8 cellular contexts compared by ENCODE assay signal in the genomic region with DNA sequence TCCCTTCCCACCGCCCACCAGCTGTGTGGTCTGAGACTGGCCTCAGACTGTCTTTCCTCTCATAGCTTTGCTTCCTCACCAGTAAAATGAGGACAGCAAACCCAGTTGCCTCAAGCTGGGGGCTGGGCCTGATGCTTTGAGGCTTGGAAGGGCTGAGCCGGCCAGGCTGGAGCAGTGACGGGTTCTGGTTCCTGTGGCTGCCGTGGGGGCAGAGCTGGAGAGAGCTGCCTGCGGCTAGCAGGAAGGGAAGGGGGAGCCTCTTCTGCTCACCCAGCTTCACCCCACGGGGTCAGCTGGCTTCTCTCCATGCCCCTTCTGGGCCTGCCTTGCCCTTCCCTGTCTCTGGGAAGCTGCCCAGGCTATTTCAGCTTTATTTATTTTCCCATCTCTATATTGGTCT. TPM values are rescaled to one million over a fixed set of nuclear protein-coding genes. Genes with fewer than 3 reads are reported as not detected.
DNase-seq lines count a peak whose midpoint lies in the region; ATAC-seq and TF ChIP-seq lines count a peak whose summit lies in the region.

No MANE protein-coding gene starts in this region.

- ATAC-seq in T-helper 17 cell: peak; percentile 25
- ATAC-seq in GM21717 (IDR thresholded peaks at IDR 0.05; ENCODE audit: unreplicated experiment): no peak
- ATAC-seq in HG03135 (IDR thresholded peaks at IDR 0.05; ENCODE audit: unreplicated experiment): no peak

- no peaks in the 10 kb centered on the region for H3K9me3 ChIP-seq in CD8-positive, alpha-beta memory T cell (ENCODE audit: low read length)
- H3K9me3 ChIP-seq in T-helper 17 cell (ENCODE audit: control insufficient read depth, low read length, poor library complexity, severe bottlenecking) (no peaks in the 10 kb centered on the region), endodermal cell (ENCODE audit: control insufficient read depth, low read length) (no peaks in the 10 kb centered on the region)

- DNase-seq in CD8-positive, alpha-beta memory T cell: peak in 3 of 5 donors; percentile 36 to 65 (median 44)
- DNase-seq in T-helper 17 cell (no peak), endodermal cell (no peak), osteocyte (ENCODE audit: extremely low spot score, unreplicated experiment) (no peak), erythroblast (lab: John Stamatoyannopoulos, UW) (no peak)
- no peak for DNase-seq in effector CD8-positive, alpha-beta T cell (lab: John Stamatoyannopoulos, UW)

- H3K27me3 ChIP-seq in CD8-positive, alpha-beta memory T cell (ENCODE audit: insufficient read depth, low read length, poor library complexity, severe bottlenecking): no peaks in the 10 kb centered on the region
- no peaks in the 10 kb centered on the region for H3K27me3 ChIP-seq in endodermal cell (ENCODE audit: control insufficient read depth, insufficient read depth, low read length, poor library complexity, severe bottlenecking)

- no peaks in the 10 kb centered on the region for H3K9me3 Mint-ChIP-seq in CD8-positive, alpha-beta memory T cell
- H3K9me3 Mint-ChIP-seq in endodermal cell (no peaks in the 10 kb centered on the region), osteocyte (ENCODE audit: unreplicated experiment) (no peaks in the 10 kb centered on the region)

- POLR2A ChIA-PET in CD8-positive, alpha-beta memory T cell (lab: Charles Lee): interaction anchor here (0.9 to 2.3 kb wide), 3 partner anchors 12 to 23 kb away, joined by 3 to 10 read pairs (median 3); partner anchors contain the start of gene LASP1

- no peaks in the 10 kb centered on the region for H3K27me3 Mint-ChIP-seq in CD8-positive, alpha-beta memory T cell
- H3K27me3 Mint-ChIP-seq in T-helper 17 cell (no peaks in the 10 kb centered on the region), endodermal cell (ENCODE audit: insufficient read depth) (no peaks in the 10 kb centered on the region), osteocyte (ENCODE audit: unreplicated experiment) (no peaks in the 10 kb centered on the region)

- peaks cover 0 to 69% (median 9%) of the 10 kb centered on the region in 3 donors for H3K36me3 Mint-ChIP-seq in CD8-positive, alpha-beta memory T cell
- H3K36me3 Mint-ChIP-seq in T-helper 17 cell (ENCODE audit: low read depth): no peaks in the 10 kb centered on the region
- peaks cover 61% of the 10 kb centered on the region for H3K36me3 Mint-ChIP-seq in endodermal cell (ENCODE audit: low read depth)
- peaks cover 27% of the 10 kb centered on the region for H3K36me3 Mint-ChIP-seq in osteocyte (ENCODE audit: unreplicated experiment)

- WGBS in endodermal cell (ENCODE audit: insufficient coverage in 1 of 2, insufficient read length in 1 of 2), 2 experiments: 83 to 87% methylated on average over 3 to 6 of the region's 6 CpGs

- no peak for TF ChIP-seq POLR2A in erythroblast (IDR thresholded peaks at IDR 0.05; ENCODE audit: low read length)

- CTCF ChIA-PET in CD8-positive, alpha-beta memory T cell (lab: Charles Lee): interaction anchor here (0.7 to 1.2 kb wide), 4 partner anchors 10 to 260 kb away, joined by 3 to 5 read pairs (median 3); no protein-coding TSS in a partner anchor

- no peak overlapping the region for H3K27ac ChIP-seq in CD8-positive, alpha-beta memory T cell (ENCODE audit: low read depth, low read length)
- peak overlapping the region; percentile 58 for H3K27ac ChIP-seq in endodermal cell (ENCODE audit: low read depth, low read length)

- peaks cover 90% of the 10 kb centered on the region for H3K4me1 ChIP-seq in CD8-positive, alpha-beta memory T cell (ENCODE audit: insufficient read depth, low read length)
- peaks cover 4% of the 10 kb centered on the region for H3K4me1 ChIP-seq in endodermal cell (ENCODE audit: control insufficient read depth, insufficient read depth, low read length)

- peak overlapping the region; percentile 65 to 99 (median 89) for H3K27ac Mint-ChIP-seq in CD8-positive, alpha-beta memory T cell
- H3K27ac Mint-ChIP-seq in T-helper 17 cell (peak overlapping the region; percentile 99), endodermal cell (no peak overlapping the region), osteocyte (ENCODE audit: unreplicated experiment) (peak overlapping the region; percentile 80)

- H3K4me3 Mint-ChIP-seq in CD8-positive, alpha-beta memory T cell: peak overlapping the region; percentile 34 to 73 (median 50)
- H3K4me3 Mint-ChIP-seq in T-helper 17 cell: peak overlapping the region; percentile 21
- no peak overlapping the region for H3K4me3 Mint-ChIP-seq in endodermal cell
- H3K4me3 Mint-ChIP-seq in osteocyte (ENCODE audit: unreplicated experiment): no peak overlapping the region

- H3K36me3 ChIP-seq in CD8-positive, alpha-beta memory T cell (ENCODE audit: insufficient read depth, low read length): peaks cover 21% of the 10 kb centered on the region
- H3K36me3 ChIP-seq in endodermal cell (ENCODE audit: control insufficient read depth, insufficient read depth, low read length): peaks cover 86% of the 10 kb centered on the region

- no peak for TF ChIP-seq CTCF in endodermal cell (conservative IDR thresholded peaks at IDR 0.05)
- TF ChIP-seq CTCF in osteocyte (IDR thresholded peaks at IDR 0.05): no peak

- H3K9ac ChIP-seq in endodermal cell (ENCODE audit: extremely low read depth, low read length, poor library complexity, severe bottlenecking): peak overlapping the region; percentile 21

- no peak overlapping the region for H3K4me3 ChIP-seq in CD8-positive, alpha-beta memory T cell (ENCODE audit: low read length)
- H3K4me3 ChIP-seq in endodermal cell (ENCODE audit: low read length): no peak overlapping the region

- H3K4me1 Mint-ChIP-seq in CD8-positive, alpha-beta memory T cell: peaks cover 79 to 91% (median 90%) of the 10 kb centered on the region in 3 donors
- H3K4me1 Mint-ChIP-seq in T-helper 17 cell: peaks cover 60% of the 10 kb centered on the region
- peaks cover 11% of the 10 kb centered on the region for H3K4me1 Mint-ChIP-seq in endodermal cell
- peaks cover 75% of the 10 kb centered on the region for H3K4me1 Mint-ChIP-seq in osteocyte (ENCODE audit: unreplicated experiment)

RNA-seq across cellular contexts. Expression of gene LASP1, which starts 23.8 kb away (rescaled TPM):
- total RNA-seq in CD8-positive, alpha-beta memory T cell: 100 to 1,000 TPM; 128 to 135 TPM
- polyA plus RNA-seq in CD8-positive, alpha-beta memory T cell: 76.1 TPM
- total RNA-seq in T-helper 17 cell (100 to 1,000 TPM; 106 to 115 TPM), endodermal cell (100 to 1,000 TPM; 168 to 177 TPM), osteocyte (402 and 409 TPM in 2 replicates)
- polyA plus RNA-seq in endodermal cell (2013, experiment 1 of 2): 102 TPM
- 102 TPM for polyA plus RNA-seq in endodermal cell (2013, experiment 2 of 2)

RNA-seq across cellular contexts. Expression of gene RPL23, which starts 40.1 kb away (rescaled TPM):
- 1,000 to 10,000 TPM; 1,857 to 1,911 TPM for total RNA-seq in CD8-positive, alpha-beta memory T cell
- 1,010 TPM for polyA plus RNA-seq in CD8-positive, alpha-beta memory T cell
- 1,000 to 10,000 TPM; 1,821 to 1,859 TPM for total RNA-seq in T-helper 17 cell
- total RNA-seq in endodermal cell: 1,000 to 10,000 TPM; 1,194 to 1,262 TPM
- polyA plus RNA-seq in endodermal cell (2013, experiment 1 of 2): 2,291 TPM
- polyA plus RNA-seq in endodermal cell (2013, experiment 2 of 2): 2,039 TPM
- total RNA-seq in osteocyte: 1,245 and 1,310 TPM in 2 replicates

Comparison
In these comparisons a context has a peak if more than half of its experiments do, and no peak if none do; other contexts are left out.
1. DNase-seq: peak in CD8-positive, alpha-beta memory T cell (3 of 5); none in T-helper 17 cell (0 of 3), endodermal cell (single experiment), osteocyte (single experiment), erythroblast (0 of 2) and effector CD8-positive, alpha-beta T cell (single experiment).
2. H3K4me3 Mint-ChIP-seq: peak in CD8-positive, alpha-beta memory T cell (7 of 7) and T-helper 17 cell (single experiment); none in endodermal cell (single experiment) and osteocyte (single experiment).